Comparison of ENCODE assay signal across 1 cellular context in the genomic region with DNA sequence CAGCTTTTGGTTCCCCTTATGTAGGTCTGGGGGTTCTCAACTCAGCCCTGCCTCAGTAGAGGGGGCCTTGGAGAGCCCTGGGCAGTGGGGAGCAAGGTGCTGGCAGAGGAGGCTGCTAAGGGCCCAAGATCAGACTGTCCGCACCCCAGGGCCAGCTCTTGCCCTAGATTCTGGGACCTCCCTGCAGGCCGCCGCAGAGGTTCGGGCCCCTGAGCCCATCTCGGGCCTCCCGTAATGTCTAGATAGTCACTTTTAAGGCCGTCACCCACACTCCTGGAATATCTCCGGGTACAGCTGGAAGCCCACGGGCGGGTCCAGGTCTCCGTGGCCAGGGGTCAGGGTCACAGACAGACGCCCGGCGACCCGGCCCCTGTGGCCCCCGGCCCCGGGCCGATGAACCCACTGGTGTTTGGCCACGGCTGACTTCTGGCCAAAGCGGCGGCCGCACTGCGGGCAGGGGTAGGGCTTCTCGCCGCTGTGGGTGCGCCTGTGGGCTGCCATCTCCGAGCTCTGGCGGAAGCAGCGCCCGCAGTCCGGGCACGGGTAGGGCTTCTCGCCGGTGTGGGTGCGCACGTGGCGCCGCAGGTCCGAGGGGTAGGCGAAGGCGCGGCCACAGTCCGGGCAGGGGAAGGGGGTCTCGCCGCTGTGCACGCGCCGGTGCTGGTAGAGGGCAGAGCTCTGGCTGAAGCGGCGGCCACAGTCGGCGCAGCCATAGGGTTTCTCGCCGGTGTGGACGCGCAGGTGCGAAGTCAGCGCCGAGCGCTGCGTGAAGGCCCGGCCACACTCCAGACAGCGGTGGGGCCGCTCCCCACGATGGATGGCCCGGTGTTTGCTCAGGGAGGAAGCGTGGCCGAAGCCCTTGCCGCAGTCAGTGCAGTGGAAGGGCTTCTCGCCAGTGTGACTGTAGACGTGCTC.
TF ChIP-seq lines count a peak whose summit lies in the region.

No MANE protein-coding gene starts in this region.

TF ChIP-seq in H1, 55 proteins besides CTCF, POLR2A, EP300 and RAD21:
- TF ChIP-seq POU5F1 (IDR thresholded peaks at IDR 0.05; ENCODE audit: low read depth, low read length) (no peak), TBP (IDR thresholded peaks at IDR 0.05; ENCODE audit: low read depth, low read length) (no peak), HDAC6 (IDR thresholded peaks at IDR 0.05; ENCODE audit: low read depth, low read length) (no peak), PHF8 (conservative IDR thresholded peaks at IDR 0.05; ENCODE audit: low read depth, low read length) (no peak), CTBP2 (IDR thresholded peaks at IDR 0.05; ENCODE audit: borderline replicate concordance, insufficient read depth, insufficient read length, low read length) (no peak), KDM4A (IDR thresholded peaks at IDR 0.05; ENCODE audit: low read depth, low read length, severe bottlenecking) (no peak), TAF1 (IDR thresholded peaks at IDR 0.05; ENCODE audit: low read depth, low read length) (no peak), TCF12 (IDR thresholded peaks at IDR 0.05; ENCODE audit: low read depth, low read length) (no peak)
